10 cellular contexts compared by ENCODE assay signal in the genomic region with DNA sequence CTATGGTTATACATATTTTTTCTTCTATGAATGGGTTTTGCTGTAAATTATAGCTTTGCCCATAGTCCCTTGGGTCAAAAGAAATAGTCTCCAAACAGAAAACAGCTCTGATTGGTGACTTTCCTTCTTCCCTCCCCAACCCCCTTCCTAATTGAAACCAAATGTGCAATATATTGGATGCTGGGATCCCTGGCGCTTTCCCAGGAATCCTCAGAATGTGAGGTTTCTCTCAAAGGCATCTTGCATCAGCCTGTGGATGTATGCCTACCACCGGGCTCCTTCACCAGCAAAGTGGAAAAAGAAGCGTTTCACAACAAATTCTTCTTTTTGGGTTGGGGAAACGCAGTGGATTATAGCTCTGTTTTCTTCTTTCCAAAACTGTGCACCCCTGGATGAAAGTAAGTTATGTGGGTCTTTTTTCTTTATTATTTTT. TPM values are rescaled to one million over a fixed set of nuclear protein-coding genes. Genes with fewer than 3 reads are reported as not detected.
DNase-seq lines count a peak whose midpoint lies in the region; ATAC-seq, FAIRE-seq and TF ChIP-seq lines count a peak whose summit lies in the region.
"Had no signal": no experiment of that assay in that cellular context is flagged by ENCODE, and none has a peak within 500 bp of the region (broad histone marks: within the 10 kb centered on the region; RNA-seq: fewer than 3 reads in every experiment).

A gene (plus strand): TSS at position 231 of the 433 bp plus-strand sequence. CDS start 86,600 bp downstream, outside the sequence.

- H3K27ac Mint-ChIP-seq in activated T-cell treated with anti-CD3 and anti-CD28 coated beads, Interleukin-2, amount 50 U/mL, for 24 hours = no peak within 1 kb of the TSS
- H3K27ac Mint-ChIP-seq: activated naive CD4-positive, alpha-beta T cell treated with anti-CD3 and anti-CD28 coated beads, Interleukin-2, amount 50 U/mL, for 24 hours had no signal

- FAIRE-seq in TTC549 (lab: Jason Lieb, UNC) = peak; percentile 97

- ATAC-seq in Right ventricle myocardium inferior (peak; percentile 77), GM21723 (IDR thresholded peaks at IDR 0.05; ENCODE audit: unreplicated experiment) (no peak)

- H3K27me3 ChIP-seq in prostate gland (replicated peaks; ENCODE audit: insufficient read depth) = no peaks in the 10 kb centered on the region

- H3K4me1 ChIP-seq in prostate gland (replicated peaks) = no peaks in the 10 kb centered on the region

- no peaks in the 10 kb centered on the region for H3K36me3 ChIP-seq in prostate gland

- no peaks in the 10 kb centered on the region for H3K9me3 ChIP-seq in prostate gland

- TF ChIP-seq CTCF in prostate gland (IDR thresholded peaks at IDR 0.05) = no peak

- no peak within 1 kb of the TSS for H3K4me3 Mint-ChIP-seq in activated T-cell treated with anti-CD3 and anti-CD28 coated beads, Interleukin-2, amount 50 U/mL, for 24 hours
- H3K4me3 Mint-ChIP-seq: activated naive CD4-positive, alpha-beta T cell treated with anti-CD3 and anti-CD28 coated beads, Interleukin-2, amount 50 U/mL, for 24 hours had no signal

- DNase-seq in EH (ENCODE audit: low read depth) = peak; percentile 99
- DNase-seq in Right ventricle myocardium inferior (ENCODE audit: missing footprints) = peak; percentile 75
- DNase-seq in prostate gland (ENCODE audit: low spot score) = no peak
- DNase-seq in activated naive CD4-positive, alpha-beta T cell (lab: John Stamatoyannopoulos, UW) = no peak
- no peak for DNase-seq in activated T-cell treated with anti-CD3 and anti-CD28 coated beads, Interleukin-2, amount 50 U/mL, for 24 hours
- DNase-seq in NCI-H510A treated with DMSO at 0.1 percent for 48 hours (lab: John Stamatoyannopoulos, UW) = no peak
- DNase-seq: NCI-H1694 treated with DMSO at 0.1 percent for 48 hours had no signal

- peaks cover 1% of the 10 kb centered on the region for H3K27me3 Mint-ChIP-seq in activated T-cell treated with anti-CD3 and anti-CD28 coated beads, Interleukin-2, amount 50 U/mL, for 24 hours

- H3K9me3 Mint-ChIP-seq in activated T-cell treated with anti-CD3 and anti-CD28 coated beads, Interleukin-2, amount 50 U/mL, for 24 hours = no peaks in the 10 kb centered on the region
- H3K9me3 Mint-ChIP-seq: activated naive CD4-positive, alpha-beta T cell treated with anti-CD3 and anti-CD28 coated beads, Interleukin-2, amount 50 U/mL, for 24 hours had no signal

- peak within 1 kb of the TSS; percentile 71 to 72 for H3K27ac ChIP-seq in prostate gland

- peak within 1 kb of the TSS; percentile 7 to 9 for H3K4me3 ChIP-seq in prostate gland

- H3K36me3 Mint-ChIP-seq in activated T-cell treated with anti-CD3 and anti-CD28 coated beads, Interleukin-2, amount 50 U/mL, for 24 hours (ENCODE audit: low read depth) = no peaks in the 10 kb centered on the region
- H3K36me3 Mint-ChIP-seq: activated naive CD4-positive, alpha-beta T cell treated with anti-CD3 and anti-CD28 coated beads, Interleukin-2, amount 50 U/mL, for 24 hours had no signal

- TF ChIP-seq POLR2A in prostate gland (IDR thresholded peaks at IDR 0.05) = no peak

- 49% methylated on average over 4 of the region's 4 CpGs for WGBS in prostate gland

- intact Hi-C loops in Right ventricle myocardium inferior (cut with DNase I) = loop anchor here (5.0 kb wide), 2 partner anchors 55 to 100 kb away; no protein-coding TSS in a partner anchor
- intact Hi-C loops in prostate gland (cut with DNase I) = loop anchor here (5.0 kb wide), 2 partner anchors 45 to 100 kb away; no protein-coding TSS in a partner anchor

- peaks cover 1% of the 10 kb centered on the region for H3K4me1 Mint-ChIP-seq in activated T-cell treated with anti-CD3 and anti-CD28 coated beads, Interleukin-2, amount 50 U/mL, for 24 hours (ENCODE audit: low read depth)
- H3K4me1 Mint-ChIP-seq: activated naive CD4-positive, alpha-beta T cell treated with anti-CD3 and anti-CD28 coated beads, Interleukin-2, amount 50 U/mL, for 24 hours had no signal

RNA-seq across cellular contexts. Expression of the gene that starts here (rescaled TPM):
- total RNA-seq in Right ventricle myocardium inferior = 34.4 TPM
- 10 to 100 TPM; 14.2 to 27.0 TPM for total RNA-seq in prostate gland

Comparison
In these comparisons a context has a peak if more than half of its experiments do, and no peak if none do; other contexts are left out.
1. DNase-seq: peak in EH (single experiment) and Right ventricle myocardium inferior (single experiment); none in prostate gland (single experiment), activated naive CD4-positive, alpha-beta T cell (0 of 4), activated T-cell treated with anti-CD3 and anti-CD28 coated beads, Interleukin-2, amount 50 U/mL, for 24 hours (single experiment) and NCI-H510A treated with DMSO at 0.1 percent for 48 hours (single experiment).